ENCODE assay signal across 1 cellular context in the genomic region with DNA sequence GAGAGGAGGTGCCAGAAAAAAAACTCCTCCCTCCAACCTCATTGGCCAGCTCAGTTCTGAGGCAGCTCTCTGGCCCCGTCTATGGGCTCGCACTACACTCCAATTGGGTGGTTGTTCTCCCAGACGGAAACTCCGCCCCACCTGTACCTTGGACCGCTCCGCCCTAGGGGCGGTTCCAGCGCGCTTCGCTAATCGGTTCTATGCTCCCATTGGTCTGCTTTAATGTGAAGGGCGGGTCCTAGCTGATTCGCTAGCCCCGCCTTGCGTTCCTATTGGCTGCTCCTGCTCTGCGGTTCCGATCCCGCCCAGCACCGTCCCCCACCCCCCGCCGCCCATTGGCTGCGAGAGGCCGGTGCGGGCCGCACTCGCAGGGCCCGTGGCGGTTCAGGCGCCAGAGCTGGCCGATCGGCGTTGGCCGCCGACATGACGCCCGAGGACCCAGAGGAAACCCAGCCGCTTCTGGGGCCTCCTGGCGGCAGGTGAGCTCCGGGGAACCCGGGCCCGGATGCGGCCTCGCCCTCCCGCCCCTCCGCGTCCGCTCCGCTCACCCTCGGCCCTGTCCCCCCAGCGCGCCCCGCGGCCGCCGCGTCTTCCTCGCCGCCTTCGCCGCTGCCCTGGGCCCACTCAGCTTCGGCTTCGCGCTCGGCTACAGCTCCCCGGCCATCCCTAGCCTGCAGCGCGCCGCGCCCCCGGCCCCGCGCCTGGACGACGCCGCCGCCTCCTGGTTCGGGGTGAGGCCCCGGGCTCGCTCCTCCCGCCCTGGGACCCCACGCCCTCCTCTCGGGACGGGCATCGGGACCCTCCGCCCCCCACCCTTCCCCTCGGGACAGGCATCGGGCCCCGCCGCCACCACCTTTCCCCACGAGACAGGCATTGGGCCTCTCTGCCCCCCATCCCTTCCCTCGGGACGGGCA.
A peak's percentile ranks its signal among the peaks of the same experiment; 100 is the strongest.
TF ChIP-seq lines count a peak whose summit lies in the region.

A gene with protein sequence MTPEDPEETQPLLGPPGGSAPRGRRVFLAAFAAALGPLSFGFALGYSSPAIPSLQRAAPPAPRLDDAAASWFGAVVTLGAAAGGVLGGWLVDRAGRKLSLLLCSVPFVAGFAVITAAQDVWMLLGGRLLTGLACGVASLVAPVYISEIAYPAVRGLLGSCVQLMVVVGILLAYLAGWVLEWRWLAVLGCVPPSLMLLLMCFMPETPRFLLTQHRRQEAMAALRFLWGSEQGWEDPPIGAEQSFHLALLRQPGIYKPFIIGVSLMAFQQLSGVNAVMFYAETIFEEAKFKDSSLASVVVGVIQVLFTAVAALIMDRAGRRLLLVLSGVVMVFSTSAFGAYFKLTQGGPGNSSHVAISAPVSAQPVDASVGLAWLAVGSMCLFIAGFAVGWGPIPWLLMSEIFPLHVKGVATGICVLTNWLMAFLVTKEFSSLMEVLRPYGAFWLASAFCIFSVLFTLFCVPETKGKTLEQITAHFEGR (plus strand): TSS at position 362 of the 914 bp plus-strand sequence. CDS start 62 bp downstream, at position 424.

TF ChIP-seq in HepG2, 621 proteins besides CTCF, POLR2A, EP300 and RAD21 (continued from another document and continues in another):
- TF ChIP-seq, protein P1, sequence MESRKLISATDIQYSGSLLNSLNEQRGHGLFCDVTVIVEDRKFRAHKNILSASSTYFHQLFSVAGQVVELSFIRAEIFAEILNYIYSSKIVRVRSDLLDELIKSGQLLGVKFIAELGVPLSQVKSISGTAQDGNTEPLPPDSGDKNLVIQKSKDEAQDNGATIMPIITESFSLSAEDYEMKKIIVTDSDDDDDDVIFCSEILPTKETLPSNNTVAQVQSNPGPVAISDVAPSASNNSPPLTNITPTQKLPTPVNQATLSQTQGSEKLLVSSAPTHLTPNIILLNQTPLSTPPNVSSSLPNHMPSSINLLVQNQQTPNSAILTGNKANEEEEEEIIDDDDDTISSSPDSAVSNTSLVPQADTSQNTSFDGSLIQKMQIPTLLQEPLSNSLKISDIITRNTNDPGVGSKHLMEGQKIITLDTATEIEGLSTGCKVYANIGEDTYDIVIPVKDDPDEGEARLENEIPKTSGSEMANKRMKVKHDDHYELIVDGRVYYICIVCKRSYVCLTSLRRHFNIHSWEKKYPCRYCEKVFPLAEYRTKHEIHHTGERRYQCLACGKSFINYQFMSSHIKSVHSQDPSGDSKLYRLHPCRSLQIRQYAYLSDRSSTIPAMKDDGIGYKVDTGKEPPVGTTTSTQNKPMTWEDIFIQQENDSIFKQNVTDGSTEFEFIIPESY (CRISPR knock-in tag; IDR thresholded peaks at IDR 0.05) = no peak
- no peak for TF ChIP-seq PAX8 (CRISPR knock-in tag; IDR thresholded peaks at IDR 0.05; ENCODE audit: borderline replicate concordance)
- TF ChIP-seq, protein P2, sequence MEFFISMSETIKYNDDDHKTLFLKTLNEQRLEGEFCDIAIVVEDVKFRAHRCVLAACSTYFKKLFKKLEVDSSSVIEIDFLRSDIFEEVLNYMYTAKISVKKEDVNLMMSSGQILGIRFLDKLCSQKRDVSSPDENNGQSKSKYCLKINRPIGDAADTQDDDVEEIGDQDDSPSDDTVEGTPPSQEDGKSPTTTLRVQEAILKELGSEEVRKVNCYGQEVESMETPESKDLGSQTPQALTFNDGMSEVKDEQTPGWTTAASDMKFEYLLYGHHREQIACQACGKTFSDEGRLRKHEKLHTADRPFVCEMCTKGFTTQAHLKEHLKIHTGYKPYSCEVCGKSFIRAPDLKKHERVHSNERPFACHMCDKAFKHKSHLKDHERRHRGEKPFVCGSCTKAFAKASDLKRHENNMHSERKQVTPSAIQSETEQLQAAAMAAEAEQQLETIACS (CRISPR knock-in tag; IDR thresholded peaks at IDR 0.05) = no peak
- TF ChIP-seq DPF2 (CRISPR knock-in tag; IDR thresholded peaks at IDR 0.05; ENCODE audit: borderline replicate concordance, low read depth) = no peak
- TF ChIP-seq, protein P3, sequence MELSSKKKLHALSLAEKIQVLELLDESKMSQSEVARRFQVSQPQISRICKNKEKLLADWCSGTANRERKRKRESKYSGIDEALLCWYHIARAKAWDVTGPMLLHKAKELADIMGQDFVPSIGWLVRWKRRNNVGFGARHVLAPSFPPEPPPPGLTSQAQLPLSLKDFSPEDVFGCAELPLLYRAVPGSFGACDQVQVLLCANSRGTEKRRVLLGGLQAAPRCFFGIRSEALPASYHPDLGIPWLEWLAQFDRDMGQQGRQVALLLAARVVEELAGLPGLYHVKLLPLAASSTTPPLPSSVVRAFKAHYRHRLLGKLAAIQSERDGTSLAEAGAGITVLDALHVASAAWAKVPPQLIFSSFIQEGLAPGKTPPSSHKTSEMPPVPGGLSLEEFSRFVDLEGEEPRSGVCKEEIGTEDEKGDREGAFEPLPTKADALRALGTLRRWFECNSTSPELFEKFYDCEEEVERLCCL (CRISPR knock-in tag; IDR thresholded peaks at IDR 0.05; ENCODE audit: borderline replicate concordance) = no peak
- TF ChIP-seq MTF2 (CRISPR knock-in tag; IDR thresholded peaks at IDR 0.05; ENCODE audit: borderline replicate concordance) = no peak
- no peak for TF ChIP-seq ZNF138 (CRISPR knock-in tag; IDR thresholded peaks at IDR 0.05; ENCODE audit: low read depth)
- no peak for TF ChIP-seq HDAC1 (CRISPR knock-in tag; IDR thresholded peaks at IDR 0.05)
- no peak for TF ChIP-seq ZNF562 (CRISPR knock-in tag; IDR thresholded peaks at IDR 0.05; ENCODE audit: borderline replicate concordance)
- TF ChIP-seq, protein P4, sequence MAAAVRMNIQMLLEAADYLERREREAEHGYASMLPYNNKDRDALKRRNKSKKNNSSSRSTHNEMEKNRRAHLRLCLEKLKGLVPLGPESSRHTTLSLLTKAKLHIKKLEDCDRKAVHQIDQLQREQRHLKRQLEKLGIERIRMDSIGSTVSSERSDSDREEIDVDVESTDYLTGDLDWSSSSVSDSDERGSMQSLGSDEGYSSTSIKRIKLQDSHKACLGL (CRISPR knock-in tag; IDR thresholded peaks at IDR 0.05) = no peak
- TF ChIP-seq, protein P5, sequence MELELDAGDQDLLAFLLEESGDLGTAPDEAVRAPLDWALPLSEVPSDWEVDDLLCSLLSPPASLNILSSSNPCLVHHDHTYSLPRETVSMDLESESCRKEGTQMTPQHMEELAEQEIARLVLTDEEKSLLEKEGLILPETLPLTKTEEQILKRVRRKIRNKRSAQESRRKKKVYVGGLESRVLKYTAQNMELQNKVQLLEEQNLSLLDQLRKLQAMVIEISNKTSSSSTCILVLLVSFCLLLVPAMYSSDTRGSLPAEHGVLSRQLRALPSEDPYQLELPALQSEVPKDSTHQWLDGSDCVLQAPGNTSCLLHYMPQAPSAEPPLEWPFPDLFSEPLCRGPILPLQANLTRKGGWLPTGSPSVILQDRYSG (CRISPR knock-in tag; IDR thresholded peaks at IDR 0.05) = no peak; the same call in 1 of the 2 replicates
- TF ChIP-seq, protein P6, sequence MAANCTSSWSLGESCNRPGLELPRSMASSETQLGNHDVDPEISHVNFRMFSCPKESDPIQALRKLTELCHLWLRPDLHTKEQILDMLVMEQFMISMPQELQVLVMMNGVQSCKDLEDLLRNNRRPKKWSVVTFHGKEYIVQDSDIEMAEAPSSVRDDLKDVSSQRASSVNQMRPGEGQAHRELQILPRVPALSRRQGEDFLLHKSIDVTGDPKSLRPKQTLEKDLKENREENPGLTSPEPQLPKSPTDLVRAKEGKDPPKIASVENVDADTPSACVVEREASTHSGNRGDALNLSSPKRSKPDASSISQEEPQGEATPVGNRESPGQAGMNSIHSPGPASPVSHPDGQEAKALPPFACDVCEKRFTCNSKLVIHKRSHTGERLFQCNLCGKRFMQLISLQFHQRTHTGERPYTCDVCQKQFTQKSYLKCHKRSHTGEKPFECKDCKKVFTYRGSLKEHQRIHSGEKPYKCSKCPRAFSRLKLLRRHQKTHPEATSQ (CRISPR knock-in tag; IDR thresholded peaks at IDR 0.05; ENCODE audit: borderline replicate concordance) = no peak
- TF ChIP-seq ZNF790 (CRISPR knock-in tag; IDR thresholded peaks at IDR 0.05; ENCODE audit: borderline replicate concordance) = no peak
- TF ChIP-seq, protein P7, sequence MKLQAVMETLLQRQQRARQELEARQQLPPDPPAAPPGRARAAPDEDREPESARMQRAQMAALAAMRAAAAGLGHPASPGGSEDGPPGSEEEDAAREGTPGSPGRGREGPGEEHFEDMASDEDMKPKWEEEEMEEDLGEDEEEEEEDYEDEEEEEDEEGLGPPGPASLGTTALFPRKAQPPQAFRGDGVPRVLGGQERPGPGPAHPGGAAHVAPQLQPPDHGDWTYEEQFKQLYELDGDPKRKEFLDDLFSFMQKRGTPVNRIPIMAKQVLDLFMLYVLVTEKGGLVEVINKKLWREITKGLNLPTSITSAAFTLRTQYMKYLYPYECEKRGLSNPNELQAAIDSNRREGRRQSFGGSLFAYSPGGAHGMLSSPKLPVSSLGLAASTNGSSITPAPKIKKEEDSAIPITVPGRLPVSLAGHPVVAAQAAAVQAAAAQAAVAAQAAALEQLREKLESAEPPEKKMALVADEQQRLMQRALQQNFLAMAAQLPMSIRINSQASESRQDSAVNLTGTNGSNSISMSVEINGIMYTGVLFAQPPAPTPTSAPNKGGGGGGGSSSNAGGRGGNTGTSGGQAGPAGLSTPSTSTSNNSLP (IDR thresholded peaks at IDR 0.05; ENCODE audit: low read depth, low read length) = no peak
- TF ChIP-seq, protein P8, sequence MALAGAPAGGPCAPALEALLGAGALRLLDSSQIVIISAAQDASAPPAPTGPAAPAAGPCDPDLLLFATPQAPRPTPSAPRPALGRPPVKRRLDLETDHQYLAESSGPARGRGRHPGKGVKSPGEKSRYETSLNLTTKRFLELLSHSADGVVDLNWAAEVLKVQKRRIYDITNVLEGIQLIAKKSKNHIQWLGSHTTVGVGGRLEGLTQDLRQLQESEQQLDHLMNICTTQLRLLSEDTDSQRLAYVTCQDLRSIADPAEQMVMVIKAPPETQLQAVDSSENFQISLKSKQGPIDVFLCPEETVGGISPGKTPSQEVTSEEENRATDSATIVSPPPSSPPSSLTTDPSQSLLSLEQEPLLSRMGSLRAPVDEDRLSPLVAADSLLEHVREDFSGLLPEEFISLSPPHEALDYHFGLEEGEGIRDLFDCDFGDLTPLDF (CRISPR knock-in tag; IDR thresholded peaks at IDR 0.05) = peak; percentile 92
- TF ChIP-seq ZNF879 (CRISPR knock-in tag; IDR thresholded peaks at IDR 0.05) = no peak
- no peak for TF ChIP-seq KDM1A (CRISPR knock-in tag; IDR thresholded peaks at IDR 0.05)
- no peak for TF ChIP-seq RFX3 (CRISPR knock-in tag; IDR thresholded peaks at IDR 0.05)
- TF ChIP-seq BRCA1 (CRISPR knock-in tag; IDR thresholded peaks at IDR 0.05) = peak; percentile 72; the same call in 1 of the 2 replicates
- TF ChIP-seq PITX1 (CRISPR knock-in tag; IDR thresholded peaks at IDR 0.05) = no peak
- 0 out of 2 replicates have a peak, but pooled peaks have one; percentile 27 for TF ChIP-seq TBX2 (CRISPR knock-in tag; IDR thresholded peaks at IDR 0.05; ENCODE audit: borderline replicate concordance)
- 0 out of 2 replicates have a peak, but pooled peaks have one; percentile 66 for TF ChIP-seq EEA1 (CRISPR knock-in tag; IDR thresholded peaks at IDR 0.05; ENCODE audit: borderline replicate concordance)
- no peak for TF ChIP-seq ZNF878 (CRISPR knock-in tag; IDR thresholded peaks at IDR 0.05)
- TF ChIP-seq, protein P9, sequence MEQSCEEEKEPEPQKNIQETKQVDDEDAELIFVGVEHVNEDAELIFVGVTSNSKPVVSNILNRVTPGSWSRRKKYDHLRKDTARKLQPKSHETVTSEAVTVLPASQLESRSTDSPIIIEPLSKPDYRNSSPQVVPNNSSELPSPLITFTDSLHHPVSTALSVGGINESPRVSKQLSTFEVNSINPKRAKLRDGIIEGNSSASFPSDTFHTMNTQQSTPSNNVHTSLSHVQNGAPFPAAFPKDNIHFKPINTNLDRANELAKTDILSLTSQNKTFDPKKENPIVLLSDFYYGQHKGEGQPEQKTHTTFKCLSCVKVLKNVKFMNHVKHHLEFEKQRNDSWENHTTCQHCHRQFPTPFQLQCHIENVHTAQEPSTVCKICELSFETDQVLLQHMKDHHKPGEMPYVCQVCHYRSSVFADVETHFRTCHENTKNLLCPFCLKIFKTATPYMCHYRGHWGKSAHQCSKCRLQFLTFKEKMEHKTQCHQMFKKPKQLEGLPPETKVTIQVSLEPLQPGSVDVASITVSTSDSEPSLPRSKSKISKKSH (CRISPR knock-in tag; IDR thresholded peaks at IDR 0.05; ENCODE audit: borderline replicate concordance) = no peak
- no peak for TF ChIP-seq ZFP36L2 (CRISPR knock-in tag; IDR thresholded peaks at IDR 0.05)
- peak; percentile 79 for TF ChIP-seq GABPB1 (CRISPR knock-in tag; IDR thresholded peaks at IDR 0.05)
- TF ChIP-seq, protein P10, sequence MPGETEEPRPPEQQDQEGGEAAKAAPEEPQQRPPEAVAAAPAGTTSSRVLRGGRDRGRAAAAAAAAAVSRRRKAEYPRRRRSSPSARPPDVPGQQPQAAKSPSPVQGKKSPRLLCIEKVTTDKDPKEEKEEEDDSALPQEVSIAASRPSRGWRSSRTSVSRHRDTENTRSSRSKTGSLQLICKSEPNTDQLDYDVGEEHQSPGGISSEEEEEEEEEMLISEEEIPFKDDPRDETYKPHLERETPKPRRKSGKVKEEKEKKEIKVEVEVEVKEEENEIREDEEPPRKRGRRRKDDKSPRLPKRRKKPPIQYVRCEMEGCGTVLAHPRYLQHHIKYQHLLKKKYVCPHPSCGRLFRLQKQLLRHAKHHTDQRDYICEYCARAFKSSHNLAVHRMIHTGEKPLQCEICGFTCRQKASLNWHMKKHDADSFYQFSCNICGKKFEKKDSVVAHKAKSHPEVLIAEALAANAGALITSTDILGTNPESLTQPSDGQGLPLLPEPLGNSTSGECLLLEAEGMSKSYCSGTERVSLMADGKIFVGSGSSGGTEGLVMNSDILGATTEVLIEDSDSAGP (CRISPR knock-in tag; IDR thresholded peaks at IDR 0.05; ENCODE audit: borderline replicate concordance) = no peak
- TF ChIP-seq, protein P11, sequence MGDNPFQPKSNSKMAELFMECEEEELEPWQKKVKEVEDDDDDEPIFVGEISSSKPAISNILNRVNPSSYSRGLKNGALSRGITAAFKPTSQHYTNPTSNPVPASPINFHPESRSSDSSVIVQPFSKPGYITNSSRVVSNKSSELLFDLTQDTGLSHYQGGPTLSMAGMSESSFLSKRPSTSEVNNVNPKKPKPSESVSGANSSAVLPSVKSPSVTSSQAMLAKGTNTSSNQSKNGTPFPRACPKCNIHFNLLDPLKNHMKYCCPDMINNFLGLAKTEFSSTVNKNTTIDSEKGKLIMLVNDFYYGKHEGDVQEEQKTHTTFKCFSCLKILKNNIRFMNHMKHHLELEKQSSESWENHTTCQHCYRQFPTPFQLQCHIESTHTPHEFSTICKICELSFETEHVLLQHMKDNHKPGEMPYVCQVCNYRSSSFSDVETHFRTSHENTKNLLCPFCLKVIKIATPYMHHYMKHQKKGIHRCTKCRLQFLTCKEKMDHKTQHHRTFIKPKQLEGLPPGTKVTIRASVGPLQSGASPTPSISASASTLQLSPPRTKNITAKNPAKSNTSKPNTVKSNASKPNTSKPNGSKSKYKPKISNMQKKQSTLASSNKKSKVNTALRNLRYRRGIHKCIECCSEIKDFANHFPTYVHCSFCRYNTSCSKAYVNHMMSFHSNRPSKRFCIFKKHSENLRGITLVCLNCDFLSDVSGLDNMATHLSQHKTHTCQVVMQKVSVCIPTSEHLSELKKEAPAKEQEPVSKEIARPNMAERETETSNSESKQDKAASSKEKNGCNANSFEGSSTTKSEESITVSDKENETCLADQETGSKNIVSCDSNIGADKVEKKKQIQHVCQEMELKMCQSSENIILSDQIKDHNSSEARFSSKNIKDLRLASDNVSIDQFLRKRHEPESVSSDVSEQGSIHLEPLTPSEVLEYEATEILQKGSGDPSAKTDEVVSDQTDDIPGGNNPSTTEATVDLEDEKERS (CRISPR knock-in tag; IDR thresholded peaks at IDR 0.05) = no peak
- TF ChIP-seq NONO (IDR thresholded peaks at IDR 0.05) = no peak
- TF ChIP-seq NONO (CRISPR knock-in tag; conservative IDR thresholded peaks at IDR 0.05) = peak; percentile 52; the same call in 1 of the 2 replicates
- TF ChIP-seq LCORL (IDR thresholded peaks at IDR 0.05) = no peak
- TF ChIP-seq LCORL (CRISPR knock-in tag; IDR thresholded peaks at IDR 0.05) = no peak
